ENCODE assay signal across 21 cellular contexts in the genomic region with DNA sequence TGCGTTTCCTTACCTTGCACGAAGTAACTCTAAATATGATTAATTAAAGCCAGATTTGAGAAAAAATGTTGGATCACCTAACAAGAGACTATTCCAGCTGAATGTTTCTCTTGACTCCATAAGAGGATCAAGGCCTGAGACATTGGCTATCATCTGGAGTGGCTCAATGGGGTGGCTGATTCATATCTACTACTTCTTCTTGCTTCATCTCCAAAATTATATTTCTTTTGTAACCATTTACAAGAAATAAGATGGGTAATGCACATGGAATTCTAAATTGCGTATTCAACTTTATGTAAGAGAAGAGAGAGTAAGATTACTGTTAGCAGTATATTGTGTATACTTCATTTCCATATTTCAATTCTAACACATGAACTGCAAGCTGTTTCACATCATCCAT.
DNase-seq lines count a peak whose midpoint lies in the region; ATAC-seq and FAIRE-seq lines count a peak whose summit lies in the region.
"Had no signal": no experiment of that assay in that cellular context is flagged by ENCODE, and none has a peak within 500 bp of the region (broad histone marks: within the 10 kb centered on the region; RNA-seq: fewer than 3 reads in every experiment).

No MANE protein-coding gene starts in this region.

- DNase-seq in GM03348 (ENCODE audit: low spot score) (peak; percentile 7), HS-5 (ENCODE audit: low read depth) (peak; percentile 54), fibroblast of gingiva (ENCODE audit: low read depth) (peak; percentile 1), RCC 7860 (ENCODE audit: low spot score) (no peak)
- DNase-seq: 8988T; ACHN; AML-193; BE2C; Calu3; CD4-positive, alpha-beta T cell; COR-L47; DMS53; DMS79 treated with DMSO at 0.1 percent for 48 hours; GF-D8; GOT3; H7 had no signal

- ATAC-seq in HG02970 (IDR thresholded peaks at IDR 0.05; ENCODE audit: low FRiP score, unreplicated experiment) (no peak), HG03442 (IDR thresholded peaks at IDR 0.05; ENCODE audit: unreplicated experiment) (no peak)
- ATAC-seq: A549, HCT116 had no signal

- no peak for FAIRE-seq in RCC 7860 (lab: Jason Lieb, UNC)
- FAIRE-seq: A549, GM12892 had no signal
